In the genomic region with DNA sequence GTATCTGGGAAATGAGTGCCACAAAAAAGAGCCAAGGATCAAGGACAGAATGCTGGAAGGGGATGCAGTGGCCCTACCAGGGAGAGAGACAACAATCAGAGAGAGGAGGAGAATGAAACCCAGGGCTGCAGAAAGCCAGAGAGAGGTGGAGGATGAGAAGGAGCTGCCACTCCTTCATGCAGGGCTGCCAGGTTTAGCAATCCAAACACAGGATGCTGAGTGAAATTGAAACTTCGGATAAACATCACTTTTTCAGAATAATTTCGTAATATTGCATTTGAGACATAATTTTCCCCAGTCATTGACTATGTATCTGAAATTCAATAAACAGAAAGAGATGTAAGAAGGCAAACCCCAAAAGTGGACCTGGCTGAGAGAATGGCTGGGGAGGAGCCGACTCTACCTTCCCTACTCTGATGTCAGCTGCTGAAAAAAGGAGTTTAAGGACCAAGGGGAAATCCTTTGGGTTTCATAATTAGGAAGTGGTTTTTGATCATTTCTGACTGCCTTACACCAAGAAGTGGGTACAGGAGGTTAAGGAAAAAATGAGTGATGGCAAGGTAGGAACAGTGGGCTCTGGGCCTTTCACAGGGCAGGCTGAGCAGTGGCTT, we compare ENCODE assay signal across 11 cellular contexts. TPM values are rescaled to one million over a fixed set of nuclear protein-coding genes. Genes with fewer than 3 reads are reported as not detected.
DNase-seq lines count a peak whose midpoint lies in the region; ATAC-seq and TF ChIP-seq lines count a peak whose summit lies in the region.
"Had no signal": no experiment of that assay in that cellular context is flagged by ENCODE, and none has a peak within 500 bp of the region (broad histone marks: within the 10 kb centered on the region; RNA-seq: fewer than 3 reads in every experiment).

No MANE protein-coding gene starts in this region.

- no peak for DNase-seq in CD4-positive, alpha-beta memory T cell
- DNase-seq in iPS-NIHi11 (ENCODE audit: low spot score) (no peak), glomerular visceral epithelial cell (ENCODE audit: extremely low spot score) (no peak), NCI-H187 (lab: John Stamatoyannopoulos, UW) (no peak), mucosa of gallbladder (ENCODE audit: low spot score) (no peak)
- DNase-seq: activated effector memory CD4-positive, alpha-beta T cell treated with anti-CD3 and anti-CD28 coated beads, Interleukin-2, amount 50 U/mL, for 16 hours had no signal

- no peaks in the 10 kb centered on the region for H3K27me3 ChIP-seq in CD4-positive, alpha-beta memory T cell (ENCODE audit: insufficient read depth, low read length)
- no peaks in the 10 kb centered on the region for H3K27me3 ChIP-seq in KMS-11 (ENCODE audit: insufficient read depth, low read depth)

- no peak for TF ChIP-seq CTCF in KMS-11 (conservative IDR thresholded peaks at IDR 0.05; ENCODE audit: low read depth, low read length)

- H3K27ac Mint-ChIP-seq in CD4-positive, alpha-beta memory T cell: peak overlapping the region in 5 of 7 donors; percentile 13 to 92 (median 38)
- peak overlapping the region; percentile 74 for H3K27ac Mint-ChIP-seq in dendritic cell treated with granulocyte-macrophage colony-stimulating factor and Interleukin-4, amounts not matched to agents 40 ng/mL and 50 ng/mL, for 4 days

- CTCF ChIA-PET in CD4-positive, alpha-beta memory T cell (lab: Charles Lee; ENCODE audit: partially characterized antibody): no interaction called here

- intact Hi-C loops in CD4-positive, alpha-beta memory T cell (cut with micrococcal nuclease): no loop called here
- intact Hi-C loops in dendritic cell treated with granulocyte-macrophage colony-stimulating factor and Interleukin-4, amounts not matched to agents 40 ng/mL and 50 ng/mL, for 4 days (cut with micrococcal nuclease): loop anchor here (1.0 kb wide), 1 partner anchor 8 kb away; no protein-coding TSS in a partner anchor

- H3K9me3 Mint-ChIP-seq in CD4-positive, alpha-beta memory T cell: no peaks in the 10 kb centered on the region
- H3K9me3 Mint-ChIP-seq in dendritic cell treated with granulocyte-macrophage colony-stimulating factor and Interleukin-4, amounts not matched to agents 40 ng/mL and 50 ng/mL, for 4 days: no peaks in the 10 kb centered on the region

- H3K4me3 Mint-ChIP-seq in CD4-positive, alpha-beta memory T cell: peak overlapping the region in 4 of 8 donors; percentile 6 to 55 (median 32)
- peak overlapping the region; percentile 2 for H3K4me3 Mint-ChIP-seq in dendritic cell treated with granulocyte-macrophage colony-stimulating factor and Interleukin-4, amounts not matched to agents 40 ng/mL and 50 ng/mL, for 4 days

- no peak overlapping the region for H3K27ac ChIP-seq in CD4-positive, alpha-beta memory T cell (ENCODE audit: low read depth, low read length)
- peak overlapping the region; percentile 10; the same call in 1 of the 2 replicates for H3K27ac ChIP-seq in KMS-11

- peaks cover 18% of the 10 kb centered on the region for H3K4me1 ChIP-seq in CD4-positive, alpha-beta memory T cell (ENCODE audit: insufficient read depth, low read length)
- H3K4me1 ChIP-seq in KMS-11 (ENCODE audit: low read depth, poor library complexity, severe bottlenecking): peaks cover 46% of the 10 kb centered on the region

- peak; percentile 67 for ATAC-seq in GM21381 (IDR thresholded peaks at IDR 0.05; ENCODE audit: unreplicated experiment)
- ATAC-seq: left lobe of liver had no signal

- H3K9ac ChIP-seq in KMS-11: no peak overlapping the region

- H3K4me2 ChIP-seq in KMS-11: peak overlapping the region; percentile 63

- H3K27me3 Mint-ChIP-seq in CD4-positive, alpha-beta memory T cell: no peaks in the 10 kb centered on the region
- no peaks in the 10 kb centered on the region for H3K27me3 Mint-ChIP-seq in dendritic cell treated with granulocyte-macrophage colony-stimulating factor and Interleukin-4, amounts not matched to agents 40 ng/mL and 50 ng/mL, for 4 days

- H4K20me1 ChIP-seq in KMS-11 (ENCODE audit: insufficient read depth): no peaks in the 10 kb centered on the region

- POLR2A ChIA-PET in CD4-positive, alpha-beta memory T cell (lab: Charles Lee; ENCODE audit: partially characterized antibody): no interaction called here

- H3K79me2 ChIP-seq in KMS-11 (ENCODE audit: insufficient read depth, low read depth): no peaks in the 10 kb centered on the region

- H3K36me3 Mint-ChIP-seq in CD4-positive, alpha-beta memory T cell: peaks cover 9 to 43% of the 10 kb centered on the region in 2 donors
- no peaks in the 10 kb centered on the region for H3K36me3 Mint-ChIP-seq in dendritic cell treated with granulocyte-macrophage colony-stimulating factor and Interleukin-4, amounts not matched to agents 40 ng/mL and 50 ng/mL, for 4 days (ENCODE audit: low read depth)

- H3K4me3 ChIP-seq in CD4-positive, alpha-beta memory T cell (ENCODE audit: low read length in 2 of 2): no peak overlapping the region
- peak overlapping the region; percentile 10 for H3K4me3 ChIP-seq in KMS-11 (IDR thresholded peaks at IDR 0.05; ENCODE audit: insufficient read depth, low read depth, low read length)
- H3K4me3 ChIP-seq: skin epidermis had no signal

- no peaks in the 10 kb centered on the region for H3K36me3 ChIP-seq in CD4-positive, alpha-beta memory T cell (ENCODE audit: insufficient read depth, low read length)
- no peaks in the 10 kb centered on the region for H3K36me3 ChIP-seq in KMS-11 (ENCODE audit: insufficient read depth)

- no peaks in the 10 kb centered on the region for H3K9me3 ChIP-seq in CD4-positive, alpha-beta memory T cell (ENCODE audit: control insufficient read depth in 1 of 2, low read length in 2 of 2)

- no peak overlapping the region for H2AFZ ChIP-seq in KMS-11 (ENCODE audit: low read depth)

- peaks cover 16 to 30% (median 21%) of the 10 kb centered on the region in 4 donors for H3K4me1 Mint-ChIP-seq in CD4-positive, alpha-beta memory T cell
- peaks cover 59% of the 10 kb centered on the region for H3K4me1 Mint-ChIP-seq in dendritic cell treated with granulocyte-macrophage colony-stimulating factor and Interleukin-4, amounts not matched to agents 40 ng/mL and 50 ng/mL, for 4 days (ENCODE audit: low read depth)

RNA-seq across cellular contexts. Expression of gene SLC9A9, which starts 33.8 kb away (rescaled TPM):
- total RNA-seq in CD4-positive, alpha-beta memory T cell: 10 to 100 TPM; 30.8 to 34.8 TPM
- polyA plus RNA-seq in CD4-positive, alpha-beta memory T cell: 10 to 100 TPM; 34.0 to 35.5 TPM
- 12.2 TPM for total RNA-seq in mucosa of gallbladder
